ENCODE assay signal across 22 cellular contexts in genomic region chr18:21363411-21363810, GRCh38.
DNase-seq lines count a peak whose midpoint lies in the region; ATAC-seq and TF ChIP-seq lines count a peak whose summit lies in the region.
"Had no signal": no experiment of that assay in that cellular context is flagged by ENCODE, and none has a peak within 500 bp of the region (broad histone marks: within the 10 kb centered on the region; RNA-seq: fewer than 3 reads in every experiment).

No MANE protein-coding gene starts in this region.

- no peak for ATAC-seq in HG03159 (IDR thresholded peaks at IDR 0.05; ENCODE audit: unreplicated experiment)
- ATAC-seq: activated CD8-positive, alpha-beta T cell treated with anti-CD3 and anti-CD28 coated beads for 36 hours; upper lobe of right lung had no signal

- H3K9me3 Mint-ChIP-seq in chondrocyte (ENCODE audit: low read depth): no peaks in the 10 kb centered on the region
- H3K9me3 Mint-ChIP-seq: activated CD8-positive, alpha-beta T cell treated with anti-CD3 and anti-CD28 coated beads for 36 hours had no signal

- H3K27me3 Mint-ChIP-seq in chondrocyte (ENCODE audit: low read depth): no peaks in the 10 kb centered on the region

- H3K36me3 Mint-ChIP-seq in chondrocyte (ENCODE audit: low read depth): peaks cover 2% of the 10 kb centered on the region

- TF ChIP-seq CTCF in chondrocyte (IDR thresholded peaks at IDR 0.05): no peak

- H3K4me3 Mint-ChIP-seq in chondrocyte (ENCODE audit: unreplicated experiment): no peak overlapping the region
- H3K4me3 Mint-ChIP-seq: activated CD8-positive, alpha-beta T cell treated with anti-CD3 and anti-CD28 coated beads for 36 hours; B cell; nephron progenitor cell had no signal

- peak; percentile 29 for DNase-seq in DMS 273 (lab: John Stamatoyannopoulos, UW; ENCODE audit: unreplicated experiment)
- no peak for DNase-seq in DMS 273 treated with DMSO at 0.1 percent for 48 hours (lab: John Stamatoyannopoulos, UW)
- DNase-seq in NCI-H82 (lab: John Stamatoyannopoulos, UW): peak; percentile 72
- DNase-seq in islet precursor cell: peak; percentile 67
- DNase-seq in retina: peak; percentile 61
- no peak for DNase-seq in foreskin melanocyte
- no peak for DNase-seq in chondrocyte (ENCODE audit: low spot score)
- DNase-seq: activated CD8-positive, alpha-beta T cell treated with anti-CD3 and anti-CD28 coated beads for 36 hours; activated gamma-delta T cell treated with Interleukin-2 at 50 U/mL for 16 hours; anterior cingulate cortex; caudate nucleus; DND-41; dorsolateral prefrontal cortex; midbrain; NCI-H1436; NCI-H345; nephron progenitor cell; spleen; stimulated activated CD4-positive, alpha-beta T cell treated with anti-CD3 and anti-CD28 coated beads, Interleukin-4, amount 100 ng/mL, for 4 hours; upper lobe of right lung had no signal

- H3K4me1 Mint-ChIP-seq in chondrocyte (ENCODE audit: low read depth): peaks cover 18% of the 10 kb centered on the region
- H3K4me1 Mint-ChIP-seq: B cell had no signal

- no peak overlapping the region for H3K27ac Mint-ChIP-seq in chondrocyte (ENCODE audit: unreplicated experiment)
- H3K27ac Mint-ChIP-seq: activated CD8-positive, alpha-beta T cell treated with anti-CD3 and anti-CD28 coated beads for 36 hours; B cell; nephron progenitor cell had no signal

Comparison
In these comparisons a context has a peak if more than half of its experiments do, and no peak if none do; other contexts are left out.
1. DNase-seq: peak in DMS 273 (single experiment), NCI-H82 (single experiment), islet precursor cell (single experiment) and retina (single experiment); none in DMS 273 treated with DMSO at 0.1 percent for 48 hours (single experiment), foreskin melanocyte (single experiment) and chondrocyte (single experiment).